In the genomic region with DNA sequence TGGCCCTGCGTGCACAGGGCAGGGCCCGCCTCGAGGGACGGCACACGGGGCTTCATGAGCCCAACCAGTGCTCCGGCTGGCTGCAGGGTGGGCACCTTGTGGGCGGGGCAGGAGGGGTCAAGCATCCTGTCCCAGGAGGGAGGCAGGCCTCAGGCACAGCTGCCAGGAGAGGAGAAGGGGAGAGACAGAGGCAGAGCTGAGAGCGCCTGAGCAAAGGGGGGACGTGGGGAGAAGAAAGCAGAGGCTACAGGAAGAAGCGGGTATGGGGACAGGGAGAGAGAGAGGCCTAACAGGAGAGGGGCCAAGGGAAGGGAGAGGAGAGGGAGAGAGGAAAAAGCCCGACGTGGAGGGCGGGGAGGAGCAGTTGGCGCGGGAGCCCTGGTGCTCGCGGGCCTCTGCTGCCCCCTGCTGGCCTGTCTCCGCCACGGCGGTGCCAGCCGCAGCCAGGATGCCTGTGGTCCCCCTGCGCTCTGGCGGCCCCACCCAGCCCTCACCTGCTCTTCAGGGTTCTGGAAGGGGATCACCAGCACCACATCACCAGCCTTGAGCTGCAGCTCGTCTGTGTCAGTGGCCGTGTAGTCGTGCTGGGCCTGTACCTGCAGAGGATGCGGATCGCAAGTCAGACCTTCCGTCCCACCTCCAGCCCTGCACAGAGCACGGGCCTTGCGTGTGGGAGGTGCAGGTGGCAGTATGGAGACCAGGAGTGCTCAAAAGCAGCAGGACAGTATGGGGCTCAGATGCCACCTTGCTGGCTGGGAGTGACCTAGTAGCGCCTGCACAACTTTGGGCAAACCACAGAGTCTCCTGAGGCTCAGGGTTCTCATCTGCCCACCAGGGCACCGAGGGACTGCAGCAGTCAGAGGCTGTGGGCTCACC, we compare ENCODE assay signal across 8 cellular contexts. TPM values are rescaled to one million over a fixed set of nuclear protein-coding genes. Genes with fewer than 3 reads are reported as not detected.
DNase-seq lines count a peak whose midpoint lies in the region; ATAC-seq and TF ChIP-seq lines count a peak whose summit lies in the region.

No MANE protein-coding gene starts in this region.

- TF ChIP-seq CTCF in cardiac muscle cell (IDR thresholded peaks at IDR 0.05; ENCODE audit: low read depth, low read length) (peak; percentile 87), retinal pigment epithelial cell (conservative IDR thresholded peaks at IDR 0.05; ENCODE audit: low read depth, low read length) (peak; percentile 81)

- H3K9me3 ChIP-seq in cardiac muscle cell (ENCODE audit: low read depth), result no peaks in the 10 kb centered on the region

- H3K9me3 Mint-ChIP-seq in activated naive CD8-positive, alpha-beta T cell treated with anti-CD3 and anti-CD28 coated beads, Interleukin-2, amount 10 ng/mL, durations not matched to agents 7 days and 5 days, result no peaks in the 10 kb centered on the region

- H3K27ac ChIP-seq in cardiac muscle cell, result no peak overlapping the region

- H3K36me3 Mint-ChIP-seq in activated naive CD8-positive, alpha-beta T cell treated with anti-CD3 and anti-CD28 coated beads, Interleukin-2, amount 10 ng/mL, durations not matched to agents 7 days and 5 days, result peaks cover 10% of the 10 kb centered on the region

- ATAC-seq in GM21423 (IDR thresholded peaks at IDR 0.05; ENCODE audit: unreplicated experiment) (peak; percentile 64), HG02970 (IDR thresholded peaks at IDR 0.05; ENCODE audit: low FRiP score, unreplicated experiment) (no peak)
- ATAC-seq in activated naive CD8-positive, alpha-beta T cell treated with anti-CD3 and anti-CD28 coated beads, Interleukin-2, amount 10 ng/mL, durations not matched to agents 7 days and 5 days (ENCODE audit: low read depth), result peak; percentile 66

- peak overlapping the region; percentile 71 for H3K27ac Mint-ChIP-seq in activated naive CD8-positive, alpha-beta T cell treated with anti-CD3 and anti-CD28 coated beads, Interleukin-2, amount 10 ng/mL, durations not matched to agents 7 days and 5 days

- H3K4me1 Mint-ChIP-seq in activated naive CD8-positive, alpha-beta T cell treated with anti-CD3 and anti-CD28 coated beads, Interleukin-2, amount 10 ng/mL, durations not matched to agents 7 days and 5 days, result peaks cover 4% of the 10 kb centered on the region

- H3K36me3 ChIP-seq in cardiac muscle cell, result no peaks in the 10 kb centered on the region

- H3K4me3 ChIP-seq in cardiac muscle cell, result no peak overlapping the region
- H3K4me3 ChIP-seq in retinal pigment epithelial cell (ENCODE audit: low read length), result no peak overlapping the region

- in situ Hi-C loops in Caki2 (cut with HindIII; ENCODE audit: low pct_unique_long_range_greater_than_20kb, low sequenced_read_pairs), result no loop called here
- in situ Hi-C loops in KBM-7 (cut with MboI; ENCODE audit: low pct_unique_long_range_greater_than_20kb, low sequenced_read_pairs), result no loop called here

- H3K4me3 Mint-ChIP-seq in activated naive CD8-positive, alpha-beta T cell treated with anti-CD3 and anti-CD28 coated beads, Interleukin-2, amount 10 ng/mL, durations not matched to agents 7 days and 5 days, result no peak overlapping the region

- DNase-seq in Caki2 (ENCODE audit: low read depth) (peak; percentile 39), KBM-7 (peak; percentile 62), SKM-1 (lab: John Stamatoyannopoulos, UW; ENCODE audit: unreplicated experiment) (peak; percentile 24), cardiac muscle cell (ENCODE audit: low read depth in 1 of 2, low spot score in 1 of 2) (peak; percentile 69 to 77), retinal pigment epithelial cell (ENCODE audit: low read depth) (no peak)
- peak; percentile 84 for DNase-seq in activated naive CD8-positive, alpha-beta T cell treated with anti-CD3 and anti-CD28 coated beads, Interleukin-2, amount 10 ng/mL, durations not matched to agents 7 days and 5 days

- no peaks in the 10 kb centered on the region for H3K4me1 ChIP-seq in cardiac muscle cell (ENCODE audit: low read depth)

- H3K27me3 ChIP-seq in cardiac muscle cell, result no peaks in the 10 kb centered on the region

- POLR2A ChIA-PET in activated naive CD8-positive, alpha-beta T cell treated with anti-CD3 and anti-CD28 coated beads, Interleukin-2, amount 10 ng/mL, durations not matched to agents 7 days and 5 days (lab: Charles Lee), result no interaction called here

- no peaks in the 10 kb centered on the region for H3K27me3 Mint-ChIP-seq in activated naive CD8-positive, alpha-beta T cell treated with anti-CD3 and anti-CD28 coated beads, Interleukin-2, amount 10 ng/mL, durations not matched to agents 7 days and 5 days

RNA-seq across cellular contexts. Expression of a gene that starts 56.8 kb away (rescaled TPM):
- total RNA-seq in Caki2 (2014; rRNA removed; shearing (Covaris generic); ENCODE audit: low replicate concordance), result 89.3 and 101 TPM in 2 replicates
- 100 to 1,000 TPM; 160 to 161 TPM for total RNA-seq in activated naive CD8-positive, alpha-beta T cell treated with anti-CD3 and anti-CD28 coated beads, Interleukin-2, amount 10 ng/mL, durations not matched to agents 7 days and 5 days
- 65.4 and 94.9 TPM in 2 replicates for total RNA-seq in cardiac muscle cell
- 44.7 and 62.9 TPM in 2 replicates for polyA plus RNA-seq in cardiac muscle cell
